ENCODE assay signal across 1 cellular context in the genomic region with DNA sequence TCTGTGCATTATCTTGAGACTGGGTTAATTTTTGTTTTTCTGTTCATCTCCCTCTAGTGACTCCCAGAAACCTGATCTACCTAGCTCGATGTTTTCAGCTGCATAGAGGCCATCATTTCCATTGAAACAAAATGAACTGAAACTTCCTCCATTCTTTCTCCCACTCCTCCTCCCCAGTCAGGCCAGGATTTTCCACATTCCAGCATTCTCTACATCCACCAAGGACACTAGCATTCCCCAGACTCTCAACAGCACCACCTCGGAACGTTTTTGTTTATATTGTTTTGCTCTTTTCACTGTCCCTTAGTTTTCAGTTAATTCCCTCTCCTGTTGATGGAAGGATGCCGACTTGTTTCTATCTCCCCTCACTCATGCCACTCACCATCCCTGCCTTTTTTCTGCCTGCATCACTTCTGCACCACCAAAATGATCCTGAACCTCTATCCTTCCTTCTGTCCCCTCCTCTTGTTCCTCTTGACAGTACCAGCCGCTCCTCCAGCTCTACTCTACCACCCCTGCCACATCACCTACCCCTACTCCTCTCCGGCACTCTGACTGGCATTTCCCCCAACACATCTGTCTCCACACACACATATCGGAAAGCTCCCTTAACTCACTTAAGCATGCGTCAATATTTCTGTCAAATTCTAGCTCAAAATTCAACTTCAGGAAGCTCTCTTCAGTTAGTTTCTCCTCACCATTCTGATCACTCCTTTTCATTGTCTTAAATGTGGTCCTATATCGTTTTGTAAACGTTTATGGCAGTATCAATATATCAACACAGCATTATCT.
TF ChIP-seq lines count a peak whose summit lies in the region.

No MANE protein-coding gene starts in this region.

TF ChIP-seq in GM23338, 12 proteins besides CTCF, POLR2A, EP300 and RAD21:
- TF ChIP-seq EZH2 (IDR thresholded peaks at IDR 0.05; ENCODE audit: low read depth, unreplicated experiment) (peak; percentile 26), CREB1 (CRISPR knock-in tag; IDR thresholded peaks at IDR 0.05; ENCODE audit: low read depth) (no peak), POLR2AphosphoS5 (IDR thresholded peaks at IDR 0.05; ENCODE audit: low read depth) (no peak), ZNF331 (CRISPR knock-in tag; IDR thresholded peaks at IDR 0.05; ENCODE audit: low read depth) (no peak), JUNB (IDR thresholded peaks at IDR 0.05; ENCODE audit: unreplicated experiment) (no peak)
- TF ChIP-seq, protein P1, sequence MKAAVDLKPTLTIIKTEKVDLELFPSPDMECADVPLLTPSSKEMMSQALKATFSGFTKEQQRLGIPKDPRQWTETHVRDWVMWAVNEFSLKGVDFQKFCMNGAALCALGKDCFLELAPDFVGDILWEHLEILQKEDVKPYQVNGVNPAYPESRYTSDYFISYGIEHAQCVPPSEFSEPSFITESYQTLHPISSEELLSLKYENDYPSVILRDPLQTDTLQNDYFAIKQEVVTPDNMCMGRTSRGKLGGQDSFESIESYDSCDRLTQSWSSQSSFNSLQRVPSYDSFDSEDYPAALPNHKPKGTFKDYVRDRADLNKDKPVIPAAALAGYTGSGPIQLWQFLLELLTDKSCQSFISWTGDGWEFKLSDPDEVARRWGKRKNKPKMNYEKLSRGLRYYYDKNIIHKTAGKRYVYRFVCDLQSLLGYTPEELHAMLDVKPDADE (IDR thresholded peaks at IDR 0.05), result no peak
TF ChIP-seq in GM23338: peak in this region for 1.
